Comparison of ENCODE assay signal across 20 cellular contexts in the genomic region with DNA sequence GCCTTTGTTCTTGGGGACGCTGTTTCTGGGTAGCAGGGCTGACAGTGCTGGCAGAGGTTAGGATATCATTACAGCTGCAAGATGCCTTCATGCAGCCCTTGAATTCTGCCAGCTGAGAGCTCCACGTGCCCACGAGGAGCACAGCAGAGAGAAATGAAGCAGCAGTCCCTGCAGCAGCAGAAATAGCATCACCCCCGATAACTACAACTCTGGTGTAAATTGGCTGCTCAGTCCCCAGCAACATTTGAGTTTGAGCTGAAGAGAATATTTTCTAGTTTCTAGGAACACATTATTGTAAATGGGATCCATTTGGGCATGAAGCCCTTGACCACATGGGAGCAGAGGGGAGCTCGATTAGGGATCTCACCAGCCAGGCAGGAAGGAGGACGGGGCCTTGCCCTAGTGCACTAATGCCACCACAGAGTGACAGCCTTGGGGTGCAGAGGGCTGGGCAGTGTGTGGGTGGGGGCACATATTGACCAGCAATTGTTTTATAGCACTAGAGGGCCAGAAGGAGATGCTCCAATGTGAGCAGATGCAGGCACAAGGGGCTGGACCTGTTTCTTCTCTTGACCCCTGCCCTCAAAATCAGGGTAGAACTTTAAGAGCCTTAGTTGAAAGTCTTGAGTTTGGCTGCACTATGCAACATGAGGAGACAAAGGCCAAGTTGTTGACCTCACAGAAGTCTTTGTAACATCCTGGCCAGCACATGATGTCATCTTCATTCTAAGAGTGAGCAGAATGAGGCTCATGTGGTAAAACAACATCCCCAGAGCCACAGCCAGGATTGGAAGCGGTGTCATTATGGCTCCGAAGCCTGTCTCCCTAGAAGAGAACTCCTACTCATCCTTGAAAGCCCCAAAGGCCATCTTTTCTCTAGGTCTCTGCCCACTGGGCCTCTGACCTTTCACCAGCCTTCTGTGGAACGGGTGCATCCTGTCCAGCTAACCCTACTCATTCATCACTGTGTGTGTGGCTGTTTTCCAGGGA.
"Had no signal": no experiment of that assay in that cellular context is flagged by ENCODE, and none has a peak within 500 bp of the region (broad histone marks: within the 10 kb centered on the region; RNA-seq: fewer than 3 reads in every experiment).

No MANE protein-coding gene starts in this region.

- H3K9me3 ChIP-seq: sigmoid colon, thoracic aorta had no signal

- H3K4me1 ChIP-seq: psoas muscle, sigmoid colon, upper lobe of left lung had no signal

- H3K36me3 Mint-ChIP-seq: activated naive CD8-positive, alpha-beta T cell; stimulated activated effector memory CD8-positive, alpha-beta T cell treated with anti-CD3 and anti-CD28 coated beads, Interleukin-12 subunit alpha, Interleukin-12 subunit beta, amount 100 ng/mL, for 72 hours had no signal

- H3K27me3 Mint-ChIP-seq: activated naive CD8-positive, alpha-beta T cell had no signal

- DNase-seq: activated gamma-delta T cell treated with Interleukin-2 at 50 U/mL for 16 hours; activated T-cell treated with anti-CD3 and anti-CD28 coated beads for 4 hours; effector memory CD8-positive, alpha-beta T cell; foreskin melanocyte; glutamatergic neuron; hippocampal formation; mammary epithelial cell; midbrain; nephron progenitor cell; psoas muscle; sigmoid colon; stimulated activated CD4-positive, alpha-beta T cell treated with anti-CD3 and anti-CD28 coated beads, Interleukin-4, amount 100 ng/mL, for 24 hours; upper lobe of left lung had no signal

- H3K27ac ChIP-seq: cardiac muscle cell, psoas muscle, sigmoid colon, thoracic aorta, upper lobe of left lung had no signal

- H3K36me3 ChIP-seq: cardiac muscle cell, sigmoid colon, thoracic aorta, upper lobe of left lung had no signal

- H3K27me3 ChIP-seq: cardiac muscle cell, sigmoid colon, upper lobe of left lung had no signal

- H3K4me3 ChIP-seq: cardiac muscle cell, psoas muscle, sigmoid colon, thoracic aorta, upper lobe of left lung had no signal

- H3K9me3 Mint-ChIP-seq: activated T-helper 1 cell treated with anti-CD3 and anti-CD28 coated beads, Interleukin-12 subunit alpha, Interleukin-12 subunit beta, Interleukin-2, Interleukin-4 antibody, amounts not matched to agents 30 ng/mL and 10 ng/mL and 1 ng/mL, durations not matched to agents 14 hours and 24 hours and 36 hours had no signal

- H3K4me1 Mint-ChIP-seq: nephron progenitor cell; stimulated activated effector memory CD8-positive, alpha-beta T cell treated with anti-CD3 and anti-CD28 coated beads, Interleukin-12 subunit alpha, Interleukin-12 subunit beta, amount 100 ng/mL, for 72 hours had no signal

- H3K27ac Mint-ChIP-seq: activated naive CD8-positive, alpha-beta T cell; activated T-helper 1 cell treated with anti-CD3 and anti-CD28 coated beads, Interleukin-12 subunit alpha, Interleukin-12 subunit beta, Interleukin-2, Interleukin-4 antibody, amounts not matched to agents 30 ng/mL and 10 ng/mL and 1 ng/mL, durations not matched to agents 14 hours and 24 hours and 36 hours; effector memory CD8-positive, alpha-beta T cell; nephron progenitor cell; stimulated activated effector memory CD8-positive, alpha-beta T cell treated with anti-CD3 and anti-CD28 coated beads, Interleukin-12 subunit alpha, Interleukin-12 subunit beta, amount 100 ng/mL, for 72 hours had no signal

- ATAC-seq: activated CD4-positive, CD25-positive, alpha-beta regulatory T cell treated with anti-CD3 and anti-CD28 coated beads, Interleukin-2, amount 50 U/mL, for 24 hours; effector memory CD8-positive, alpha-beta T cell; left lobe of liver; psoas muscle had no signal

- H3K4me3 Mint-ChIP-seq: activated naive CD8-positive, alpha-beta T cell; activated T-helper 1 cell treated with anti-CD3 and anti-CD28 coated beads, Interleukin-12 subunit alpha, Interleukin-12 subunit beta, Interleukin-2, Interleukin-4 antibody, amounts not matched to agents 30 ng/mL and 10 ng/mL and 1 ng/mL, durations not matched to agents 14 hours and 24 hours and 36 hours; effector memory CD8-positive, alpha-beta T cell; nephron progenitor cell; stimulated activated effector memory CD8-positive, alpha-beta T cell treated with anti-CD3 and anti-CD28 coated beads, Interleukin-12 subunit alpha, Interleukin-12 subunit beta, amount 100 ng/mL, for 72 hours had no signal
